In genomic region chr13:40640202-40640601, GRCh38 we compare ENCODE assay signal across 1 cellular context.
TF ChIP-seq lines count a peak whose summit lies in the region.

No MANE protein-coding gene starts in this region.

TF ChIP-seq in GM12878, 131 proteins besides CTCF, POLR2A, EP300 and RAD21:
- TF ChIP-seq, protein P1, sequence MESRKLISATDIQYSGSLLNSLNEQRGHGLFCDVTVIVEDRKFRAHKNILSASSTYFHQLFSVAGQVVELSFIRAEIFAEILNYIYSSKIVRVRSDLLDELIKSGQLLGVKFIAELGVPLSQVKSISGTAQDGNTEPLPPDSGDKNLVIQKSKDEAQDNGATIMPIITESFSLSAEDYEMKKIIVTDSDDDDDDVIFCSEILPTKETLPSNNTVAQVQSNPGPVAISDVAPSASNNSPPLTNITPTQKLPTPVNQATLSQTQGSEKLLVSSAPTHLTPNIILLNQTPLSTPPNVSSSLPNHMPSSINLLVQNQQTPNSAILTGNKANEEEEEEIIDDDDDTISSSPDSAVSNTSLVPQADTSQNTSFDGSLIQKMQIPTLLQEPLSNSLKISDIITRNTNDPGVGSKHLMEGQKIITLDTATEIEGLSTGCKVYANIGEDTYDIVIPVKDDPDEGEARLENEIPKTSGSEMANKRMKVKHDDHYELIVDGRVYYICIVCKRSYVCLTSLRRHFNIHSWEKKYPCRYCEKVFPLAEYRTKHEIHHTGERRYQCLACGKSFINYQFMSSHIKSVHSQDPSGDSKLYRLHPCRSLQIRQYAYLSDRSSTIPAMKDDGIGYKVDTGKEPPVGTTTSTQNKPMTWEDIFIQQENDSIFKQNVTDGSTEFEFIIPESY (IDR thresholded peaks at IDR 0.05) = peak; percentile 43; the same call in 1 of the 2 replicates
- no peak for TF ChIP-seq IKZF2 (IDR thresholded peaks at IDR 0.05)
